In genomic region chr7:159240962-159241361, GRCh38 we compare ENCODE assay signal across 27 cellular contexts.
"Had no signal": no experiment of that assay in that cellular context is flagged by ENCODE, and none has a peak within 500 bp of the region (broad histone marks: within the 10 kb centered on the region; RNA-seq: fewer than 3 reads in every experiment).

No MANE protein-coding gene starts in this region.

- H3K27ac ChIP-seq: brain microvascular endothelial cell, epithelial cell of prostate, esophagus squamous epithelium had no signal

- H3K4me1 Mint-ChIP-seq: activated CD4-positive, alpha-beta T cell treated with anti-CD3 and anti-CD28 coated beads for 36 hours; activated CD4-positive, alpha-beta T cell treated with anti-CD3 and anti-CD28 coated beads, Interleukin-2, amount 10 ng/mL, durations not matched to agents 24 days and 14 days; activated CD8-positive, alpha-beta memory T cell treated with anti-CD3 and anti-CD28 coated beads, Interleukin-2, amount 10 ng/mL, durations not matched to agents 7 days and 5 days had no signal

- H3K27ac Mint-ChIP-seq: activated CD4-positive, alpha-beta memory T cell treated with anti-CD3 and anti-CD28 coated beads for 36 hours; activated CD4-positive, alpha-beta T cell treated with anti-CD3 and anti-CD28 coated beads for 36 hours; activated CD4-positive, alpha-beta T cell treated with anti-CD3 and anti-CD28 coated beads, Interleukin-2, amount 10 ng/mL, durations not matched to agents 24 days and 14 days; activated CD8-positive, alpha-beta memory T cell treated with anti-CD3 and anti-CD28 coated beads, Interleukin-2, amount 10 ng/mL, durations not matched to agents 7 days and 5 days; activated CD8-positive, alpha-beta T cell treated with anti-CD3 and anti-CD28 coated beads, Interleukin-2, amount 10 ng/mL, durations not matched to agents 7 days and 5 days; activated naive CD8-positive, alpha-beta T cell; activated T-cell treated with anti-CD3 and anti-CD28 coated beads, Interleukin-2, amount 50 U/mL, for 72 hours; effector memory CD8-positive, alpha-beta T cell had no signal

- H3K36me3 ChIP-seq: brain microvascular endothelial cell, esophagus squamous epithelium had no signal

- H3K9me3 Mint-ChIP-seq: activated CD4-positive, alpha-beta memory T cell treated with anti-CD3 and anti-CD28 coated beads for 36 hours; activated CD4-positive, alpha-beta T cell treated with anti-CD3 and anti-CD28 coated beads, Interleukin-2, amount 10 ng/mL, durations not matched to agents 24 days and 14 days; activated T-cell treated with anti-CD3 and anti-CD28 coated beads, Interleukin-2, amount 50 U/mL, for 72 hours; effector memory CD8-positive, alpha-beta T cell had no signal

- H3K4me1 ChIP-seq: esophagus squamous epithelium had no signal

- H3K36me3 Mint-ChIP-seq: activated CD4-positive, alpha-beta memory T cell treated with anti-CD3 and anti-CD28 coated beads for 36 hours; activated CD8-positive, alpha-beta memory T cell treated with anti-CD3 and anti-CD28 coated beads, Interleukin-2, amount 10 ng/mL, durations not matched to agents 7 days and 5 days; activated naive CD8-positive, alpha-beta T cell had no signal

- H3K4me3 Mint-ChIP-seq: activated CD4-positive, alpha-beta memory T cell treated with anti-CD3 and anti-CD28 coated beads for 36 hours; activated CD4-positive, alpha-beta T cell treated with anti-CD3 and anti-CD28 coated beads for 36 hours; activated CD4-positive, alpha-beta T cell treated with anti-CD3 and anti-CD28 coated beads, Interleukin-2, amount 10 ng/mL, durations not matched to agents 24 days and 14 days; activated CD8-positive, alpha-beta memory T cell treated with anti-CD3 and anti-CD28 coated beads, Interleukin-2, amount 10 ng/mL, durations not matched to agents 7 days and 5 days; activated CD8-positive, alpha-beta T cell treated with anti-CD3 and anti-CD28 coated beads, Interleukin-2, amount 10 ng/mL, durations not matched to agents 7 days and 5 days; activated naive CD8-positive, alpha-beta T cell; activated T-cell treated with anti-CD3 and anti-CD28 coated beads, Interleukin-2, amount 50 U/mL, for 72 hours; effector memory CD8-positive, alpha-beta T cell had no signal

- ATAC-seq: activated CD4-positive, alpha-beta T cell treated with anti-CD3 and anti-CD28 coated beads for 36 hours; activated CD8-positive, alpha-beta memory T cell treated with anti-CD3 and anti-CD28 coated beads, Interleukin-2, amount 10 ng/mL, durations not matched to agents 7 days and 5 days; activated CD8-positive, alpha-beta T cell treated with anti-CD3 and anti-CD28 coated beads, Interleukin-2, amount 10 ng/mL, durations not matched to agents 7 days and 5 days; activated T-cell treated with anti-CD3 and anti-CD28 coated beads, Interleukin-2, amount 50 U/mL, for 72 hours; effector memory CD8-positive, alpha-beta T cell had no signal

- H3K4me3 ChIP-seq: esophagus squamous epithelium had no signal

- H3K9me3 ChIP-seq: esophagus squamous epithelium had no signal

- H3K27me3 ChIP-seq: brain microvascular endothelial cell had no signal

- DNase-seq: activated CD4-positive, alpha-beta memory T cell treated with anti-CD3 and anti-CD28 coated beads for 36 hours; activated CD4-positive, alpha-beta T cell treated with anti-CD3 and anti-CD28 coated beads for 36 hours; activated CD4-positive, alpha-beta T cell treated with anti-CD3 and anti-CD28 coated beads, Interleukin-2, amount 10 ng/mL, durations not matched to agents 24 days and 14 days; activated CD4-positive, CD25-positive, alpha-beta regulatory T cell; activated CD4-positive, CD25-positive, alpha-beta regulatory T cell treated with anti-CD3 and anti-CD28 coated beads, Interleukin-2, amount 50 U/mL, for 72 hours; activated CD8-positive, alpha-beta memory T cell treated with anti-CD3 and anti-CD28 coated beads, Interleukin-2, amount 10 ng/mL, durations not matched to agents 7 days and 5 days; activated CD8-positive, alpha-beta memory T cell treated with anti-CD3 and anti-CD28 coated beads, Interleukin-2, amount 50 U/mL, for 4 hours; activated CD8-positive, alpha-beta T cell treated with anti-CD3 and anti-CD28 coated beads, Interleukin-2, amount 10 ng/mL, durations not matched to agents 7 days and 5 days; activated gamma-delta T cell; activated naive CD4-positive, alpha-beta T cell; activated naive CD4-positive, alpha-beta T cell treated with anti-CD3 and anti-CD28 coated beads, Interleukin-2, amount 50 U/mL, for 16 hours; activated T-cell treated with anti-CD3 and anti-CD28 coated beads, Interleukin-2, amount 50 U/mL, for 1 hour; activated T-cell treated with anti-CD3 and anti-CD28 coated beads, Interleukin-2, amount 50 U/mL, for 72 hours; amniotic stem cell; anterior cingulate cortex; brain microvascular endothelial cell; caudate nucleus; cortex of kidney; dermis blood vessel endothelial cell; effector CD4-positive, alpha-beta T cell; effector memory CD8-positive, alpha-beta T cell; esophagus squamous epithelium; foreskin melanocyte; head of caudate nucleus; hippocampal formation had no signal
